In genomic region chr2:188599140-188599539, GRCh38 we compare ENCODE assay signal across 22 cellular contexts.
A peak's percentile ranks its signal among the peaks of the same experiment; 100 is the strongest.
DNase-seq lines count a peak whose midpoint lies in the region; ATAC-seq and TF ChIP-seq lines count a peak whose summit lies in the region.
"Had no signal": no experiment of that assay in that cellular context is flagged by ENCODE, and none has a peak within 500 bp of the region (broad histone marks: within the 10 kb centered on the region; RNA-seq: fewer than 3 reads in every experiment).

No MANE protein-coding gene starts in this region.

- no peaks in the 10 kb centered on the region for H3K27me3 ChIP-seq in vagina
- H3K27me3 ChIP-seq: BE2C, brain microvascular endothelial cell, colonic mucosa, neutrophil, SJSA1 had no signal

- peak overlapping the region; percentile 75 for H3K27ac Mint-ChIP-seq in osteocyte (ENCODE audit: unreplicated experiment)
- H3K27ac Mint-ChIP-seq: activated CD4-positive, alpha-beta T cell treated with anti-CD3 and anti-CD28 coated beads, Interleukin-2, amount 10 ng/mL, durations not matched to agents 24 days and 14 days; activated naive CD8-positive, alpha-beta T cell; endodermal cell had no signal

- ATAC-seq in HG03097 (IDR thresholded peaks at IDR 0.05; ENCODE audit: low FRiP score, unreplicated experiment) (no peak), GM21576 (IDR thresholded peaks at IDR 0.05; ENCODE audit: unreplicated experiment) (no peak)

- no peaks in the 10 kb centered on the region for H3K27me3 Mint-ChIP-seq in osteocyte (ENCODE audit: unreplicated experiment)
- H3K27me3 Mint-ChIP-seq: activated CD4-positive, alpha-beta T cell treated with anti-CD3 and anti-CD28 coated beads, Interleukin-2, amount 10 ng/mL, durations not matched to agents 24 days and 14 days; activated naive CD8-positive, alpha-beta T cell had no signal

- intact Hi-C loops in vagina (cut with DNase I) = no loop called here

- peaks cover 7% of the 10 kb centered on the region for H3K36me3 Mint-ChIP-seq in osteocyte (ENCODE audit: unreplicated experiment)
- H3K36me3 Mint-ChIP-seq: activated naive CD8-positive, alpha-beta T cell had no signal

- H3K4me3 ChIP-seq in astrocyte of the spinal cord (ENCODE audit: low read depth, low read length) = no peak overlapping the region
- no peak overlapping the region for H3K4me3 ChIP-seq in vagina
- H3K4me3 ChIP-seq: colonic mucosa, PC-9, SJSA1 had no signal

- TF ChIP-seq CTCF in astrocyte of the spinal cord (IDR thresholded peaks at IDR 0.05; ENCODE audit: low read depth, low read length) (no peak), osteocyte (IDR thresholded peaks at IDR 0.05) (no peak), vagina (IDR thresholded peaks at IDR 0.05) (no peak)

- H3K27ac ChIP-seq in vagina = peak overlapping the region; percentile 49
- H3K27ac ChIP-seq: brain microvascular endothelial cell, colonic mucosa, neutrophil, PC-9, SJSA1 had no signal

- TF ChIP-seq POLR2A in vagina (IDR thresholded peaks at IDR 0.05) = no peak

- H3K9me3 Mint-ChIP-seq in osteocyte (ENCODE audit: unreplicated experiment) = peaks cover 4% of the 10 kb centered on the region
- H3K9me3 Mint-ChIP-seq: activated CD4-positive, alpha-beta T cell treated with anti-CD3 and anti-CD28 coated beads, Interleukin-2, amount 10 ng/mL, durations not matched to agents 24 days and 14 days; endodermal cell had no signal

- no peaks in the 10 kb centered on the region for H3K4me1 ChIP-seq in vagina
- H3K4me1 ChIP-seq: BE2C, colonic mucosa had no signal

- DNase-seq in DMS53 (lab: John Stamatoyannopoulos, UW) = peak; percentile 14
- DNase-seq in DMS53 treated with DMSO at 0.1 percent for 48 hours (lab: John Stamatoyannopoulos, UW; ENCODE audit: unreplicated experiment) = no peak
- DNase-seq in astrocyte of the spinal cord (ENCODE audit: low read depth, low spot score) = peak; percentile 67
- DNase-seq in osteocyte (ENCODE audit: extremely low spot score, unreplicated experiment) = no peak
- no peak for DNase-seq in vagina (ENCODE audit: extremely low spot score in 2 of 2)
- DNase-seq in NCI-H345 (lab: John Stamatoyannopoulos, UW) = no peak
- DNase-seq: 8988T; activated CD4-positive, alpha-beta T cell treated with anti-CD3 and anti-CD28 coated beads, Interleukin-2, amount 10 ng/mL, durations not matched to agents 24 days and 14 days; BE2C; brain microvascular endothelial cell; COR-L47; endodermal cell; head of caudate nucleus; KBM-7; NCI-H82; PC-9 had no signal

- no peaks in the 10 kb centered on the region for H3K9me3 ChIP-seq in vagina
- H3K9me3 ChIP-seq: BE2C, colonic mucosa, neutrophil, SJSA1 had no signal

- peaks cover 52% of the 10 kb centered on the region for H3K4me1 Mint-ChIP-seq in osteocyte (ENCODE audit: unreplicated experiment)
- H3K4me1 Mint-ChIP-seq: activated CD4-positive, alpha-beta T cell treated with anti-CD3 and anti-CD28 coated beads, Interleukin-2, amount 10 ng/mL, durations not matched to agents 24 days and 14 days had no signal

- peak overlapping the region; percentile 14 for H3K4me3 Mint-ChIP-seq in osteocyte (ENCODE audit: unreplicated experiment)
- H3K4me3 Mint-ChIP-seq: activated CD4-positive, alpha-beta T cell treated with anti-CD3 and anti-CD28 coated beads, Interleukin-2, amount 10 ng/mL, durations not matched to agents 24 days and 14 days; activated naive CD8-positive, alpha-beta T cell; endodermal cell had no signal

- in situ Hi-C loops in astrocyte of the spinal cord (cut with HindIII; ENCODE audit: low sequenced_read_pairs) = no loop called here

- no peaks in the 10 kb centered on the region for H3K36me3 ChIP-seq in vagina
- H3K36me3 ChIP-seq: BE2C, brain microvascular endothelial cell, colonic mucosa, neutrophil, SJSA1 had no signal

Comparison
In these comparisons a context has a peak if more than half of its experiments do, and no peak if none do; other contexts are left out.
1. DNase-seq: peak in DMS53 (single experiment) and astrocyte of the spinal cord (single experiment); none in DMS53 treated with DMSO at 0.1 percent for 48 hours (single experiment), osteocyte (single experiment), vagina (0 of 2) and NCI-H345 (single experiment).